9 cellular contexts compared by ENCODE assay signal in genomic region chr6:41547799-41548097, GRCh38. TPM values are rescaled to one million over a fixed set of nuclear protein-coding genes. Genes with fewer than 3 reads are reported as not detected.
DNase-seq lines count a peak whose midpoint lies in the region; ATAC-seq and TF ChIP-seq lines count a peak whose summit lies in the region.
"Had no signal": no experiment of that assay in that cellular context is flagged by ENCODE, and none has a peak within 500 bp of the region (broad histone marks: within the 10 kb centered on the region; RNA-seq: fewer than 3 reads in every experiment).

No MANE protein-coding gene starts in this region.

- no peaks in the 10 kb centered on the region for H3K9me3 Mint-ChIP-seq in naive B cell

- H3K27me3 ChIP-seq in AG04450 (ENCODE audit: control insufficient read depth, insufficient read depth, low read length) (peaks cover 4% of the 10 kb centered on the region), ectodermal cell (ENCODE audit: control insufficient read depth, insufficient read depth, low read length, poor library complexity, severe bottlenecking) (peaks cover 62% of the 10 kb centered on the region)

- no peaks in the 10 kb centered on the region for H3K36me3 ChIP-seq in ectodermal cell (ENCODE audit: control insufficient read depth, insufficient read depth, low read length)

- H3K9me3 ChIP-seq in AG04450 (ENCODE audit: control insufficient read depth, insufficient read depth, low read length) (peaks cover 4% of the 10 kb centered on the region; the same call in 1 of the 2 replicates), ectodermal cell (ENCODE audit: control insufficient read depth, low read length) (no peaks in the 10 kb centered on the region)

- H3K27ac ChIP-seq in AG04450 (ENCODE audit: low read depth, low read length) (no peak overlapping the region), ectodermal cell (ENCODE audit: insufficient read depth, low read depth, low read length, poor library complexity, severe bottlenecking) (no peak overlapping the region)

- no peaks in the 10 kb centered on the region for H3K27me3 Mint-ChIP-seq in naive B cell

- POLR2A ChIA-PET in AG04450 (lab: Yijun Ruan, JAX) = no interaction called here

- peak overlapping the region in 3 of 6 donors; percentile 60 to 78 (median 78) for H3K27ac Mint-ChIP-seq in naive B cell

- CTCF ChIA-PET in AG04450 (lab: Charles Lee) = interaction anchor here (0.9 to 1.1 kb wide), 2 partner anchors 84 to 179 kb away, joined by 3 read pairs; no protein-coding TSS in a partner anchor

- peak overlapping the region; percentile 90 to 97 (median 96) for H3K4me3 Mint-ChIP-seq in naive B cell

- peaks cover 25% of the 10 kb centered on the region for H3K4me1 ChIP-seq in ectodermal cell (ENCODE audit: control insufficient read depth, insufficient read depth, low read length)

- WGBS in ectodermal cell, 2 experiments = 0 to 1% methylated on average over 21 of the region's 21 CpGs

- H3K36me3 Mint-ChIP-seq in naive B cell = no peaks in the 10 kb centered on the region

- peaks cover 51 to 56% (median 55%) of the 10 kb centered on the region in 3 donors for H3K4me1 Mint-ChIP-seq in naive B cell

- ATAC-seq in naive B cell (ENCODE audit: low read depth in 2 of 2) (no peak), GM21367 (IDR thresholded peaks at IDR 0.05; ENCODE audit: unreplicated experiment) (no peak), HG03457 (IDR thresholded peaks at IDR 0.05; ENCODE audit: unreplicated experiment) (no peak)

- peak overlapping the region; percentile 90 for H3K4me3 ChIP-seq in AG04450 (ENCODE audit: low read depth, low read length)
- H3K4me3 ChIP-seq in LNCaP clone FGC (ENCODE audit: low read depth, low read length) = peak overlapping the region; percentile 73
- peak overlapping the region; percentile 90 for H3K4me3 ChIP-seq in ectodermal cell (ENCODE audit: insufficient read depth, low read depth, low read length)

- DNase-seq in AG04450 (ENCODE audit: low read depth, low spot score) = no peak
- no peak for DNase-seq in LNCaP clone FGC (ENCODE audit: low read depth)
- DNase-seq in naive B cell = no peak
- no peak for DNase-seq in NCI-H2107 (lab: John Stamatoyannopoulos, UW)
- no peak for DNase-seq in NOMO-1 treated with DMSO at 0.1 percent for 48 hours (lab: John Stamatoyannopoulos, UW; ENCODE audit: unreplicated experiment)
- DNase-seq: NCI-H1092 treated with DMSO at 0.1 percent for 48 hours had no signal

- TF ChIP-seq CTCF in AG04450 (IDR thresholded peaks at IDR 0.05; ENCODE audit: low read depth, low read length) (no peak), LNCaP clone FGC (IDR thresholded peaks at IDR 0.05; ENCODE audit: control insufficient read depth, extremely low read depth, insufficient read depth) (no peak)

RNA-seq across cellular contexts. Expression of gene FOXP4, which starts 1.6 kb away (rescaled TPM):
- polyA plus RNA-seq in AG04450 (2011; rRNA removed) (1.9 and 3.1 TPM in 2 replicates), naive B cell (ENCODE audit: low read depth in 6 of 6) (1 to 10 TPM in 5 of 6 donors, under 1 TPM in 1; 0.55 to 4.7 (median 2.2) TPM)
- 3.9 and 5.2 TPM in 2 replicates for polyA minus RNA-seq in AG04450 (2011; rRNA and poly(A)+ RNA removed)
- 41.3 TPM for polyA plus RNA-seq in ectodermal cell (2013, experiment 1 of 4)
- 38.5 TPM for polyA plus RNA-seq in ectodermal cell (2013, experiment 2 of 4)
- polyA plus RNA-seq in ectodermal cell (2013, experiment 3 of 4) = 34.5 TPM
- polyA plus RNA-seq in ectodermal cell (2013, experiment 4 of 4) = 37.6 TPM
